Comparison of ENCODE assay signal across 8 cellular contexts in the genomic region with DNA sequence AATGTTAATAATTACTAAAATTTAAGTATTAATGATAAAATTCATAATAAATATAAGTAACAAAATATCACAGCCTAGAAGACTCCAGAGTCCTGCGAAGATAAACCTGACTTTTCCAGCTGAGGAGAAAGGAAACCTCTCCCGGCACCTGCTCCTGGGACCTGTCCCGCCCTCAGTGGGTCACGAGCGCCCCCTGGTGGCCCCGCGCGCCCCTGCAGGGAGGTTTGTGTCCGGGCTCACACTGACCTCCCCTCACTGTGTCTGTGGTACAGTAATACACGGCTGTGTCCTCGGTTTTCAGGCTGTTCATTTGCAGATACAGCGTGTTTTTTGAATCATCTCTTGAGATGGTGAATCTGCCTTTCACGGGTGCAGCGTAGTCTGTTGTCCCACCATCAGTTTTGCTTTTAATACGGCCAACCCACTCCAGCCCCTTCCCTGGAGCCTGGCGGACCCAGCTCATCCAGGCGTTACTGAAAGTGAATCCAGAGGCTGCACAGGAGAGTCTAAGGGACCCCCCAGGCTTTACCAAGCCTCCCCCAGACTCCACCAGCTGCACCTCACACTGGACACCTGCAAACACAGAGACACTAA.
DNase-seq lines count a peak whose midpoint lies in the region; ATAC-seq and TF ChIP-seq lines count a peak whose summit lies in the region.
"Not testable (repeated sequence)": the region's sequence is repeated elsewhere in the genome, so short reads cannot be mapped to it uniquely, and the experiment has no call there.

No MANE protein-coding gene starts in this region.

- dilution Hi-C loops in mammary epithelial cell (cut with HindIII; ENCODE audit: low sequenced_read_pairs): not testable (repeated sequence)

- TF ChIP-seq CTCF in Calu3 (IDR thresholded peaks at IDR 0.05; ENCODE audit: unreplicated experiment) (peak; percentile 92), Peyer's patch (IDR thresholded peaks at IDR 0.05) (peak; percentile 55 to 94 (median 70)), mammary epithelial cell (conservative IDR thresholded peaks at IDR 0.05 in 1 of 2, IDR thresholded peaks at IDR 0.05 in 1 of 2; ENCODE audit: extremely low read depth in 1 of 2, insufficient read depth in 1 of 2, low read depth in 1 of 2, low read length in 2 of 2) (peak; percentile 28 to 72), retinal pigment epithelial cell (conservative IDR thresholded peaks at IDR 0.05; ENCODE audit: low read depth, low read length) (peak; percentile 38)

- H3K9me3 ChIP-seq in Peyer's patch; mammary epithelial cell (replicated peaks; ENCODE audit: insufficient read depth, low read length): not testable (repeated sequence)

- not testable (repeated sequence) for H2AFZ ChIP-seq in mammary epithelial cell (ENCODE audit: low read depth, low read length)

- H3K4me1 ChIP-seq in Peyer's patch; mammary epithelial cell (ENCODE audit: insufficient read depth, low read length): not testable (repeated sequence)

- H4K20me1 ChIP-seq in mammary epithelial cell (ENCODE audit: insufficient read depth, low read length): not testable (repeated sequence)

- 43% methylated on average over 6 of the region's 17 CpGs for WGBS in mammary epithelial cell (ENCODE audit: low coverage, missing lambda C conversion rate)

- in situ Hi-C loops in mammary epithelial cell (cut with MboI; ENCODE audit: low sequenced_read_pairs in 2 of 2): not testable (repeated sequence)

- POLR2A ChIA-PET in activated CD8-positive, alpha-beta T cell treated with anti-CD3 and anti-CD28 coated beads, Interleukin-2, amount 10 ng/mL, durations not matched to agents 7 days and 5 days (lab: Charles Lee): not testable (repeated sequence)

- H3K4me3 ChIP-seq in Peyer's patch; mammary epithelial cell (replicated peaks in 1 of 3; ENCODE audit: insufficient read depth in 1 of 3, low read depth in 2 of 3, low read length in 3 of 3); retinal pigment epithelial cell (ENCODE audit: low read length): not testable (repeated sequence)

- not testable (repeated sequence) for H3K27me3 ChIP-seq in Peyer's patch; mammary epithelial cell (ENCODE audit: insufficient read depth, low read length)

- DNase-seq in Calu3: peak; percentile 93
- peak; percentile 54 for DNase-seq in LoVo (ENCODE audit: low spot score)
- peak; percentile 73 to 88 (median 83) for DNase-seq in Peyer's patch
- peak; percentile 75 for DNase-seq in activated CD8-positive, alpha-beta T cell treated with anti-CD3 and anti-CD28 coated beads, Interleukin-2, amount 10 ng/mL, durations not matched to agents 7 days and 5 days
- DNase-seq in mammary epithelial cell: peak; percentile 21
- peak in 44 of 51 donors; percentile 1 to 79 (median 22) for DNase-seq in hypothalamus (lab: John Stamatoyannopoulos, UW)
- DNase-seq in retinal pigment epithelial cell (ENCODE audit: low read depth): not testable (repeated sequence)
- DNase-seq in stromal cell of bone marrow (ENCODE audit: low read depth): peak; percentile 4

- not testable (repeated sequence) for H3K4me3 Mint-ChIP-seq in Calu3 (ENCODE audit: low read depth, unreplicated experiment); activated CD8-positive, alpha-beta T cell treated with anti-CD3 and anti-CD28 coated beads, Interleukin-2, amount 10 ng/mL, durations not matched to agents 7 days and 5 days

- peaks cover 42% of the 10 kb centered on the region for H3K27me3 Mint-ChIP-seq in Calu3 (ENCODE audit: unreplicated experiment)
- H3K27me3 Mint-ChIP-seq in activated CD8-positive, alpha-beta T cell treated with anti-CD3 and anti-CD28 coated beads, Interleukin-2, amount 10 ng/mL, durations not matched to agents 7 days and 5 days (ENCODE audit: low read depth): not testable (repeated sequence)

- not testable (repeated sequence) for H3K79me2 ChIP-seq in mammary epithelial cell (ENCODE audit: insufficient read depth, low read length)

- H3K9ac ChIP-seq in mammary epithelial cell (ENCODE audit: insufficient read depth, low read length): not testable (repeated sequence)

- not testable (repeated sequence) for H3K4me1 Mint-ChIP-seq in Calu3 (ENCODE audit: low read depth, unreplicated experiment); activated CD8-positive, alpha-beta T cell treated with anti-CD3 and anti-CD28 coated beads, Interleukin-2, amount 10 ng/mL, durations not matched to agents 7 days and 5 days (ENCODE audit: low read depth)

- H3K36me3 Mint-ChIP-seq in Calu3 (ENCODE audit: insufficient read depth, unreplicated experiment); activated CD8-positive, alpha-beta T cell treated with anti-CD3 and anti-CD28 coated beads, Interleukin-2, amount 10 ng/mL, durations not matched to agents 7 days and 5 days (ENCODE audit: low read depth): not testable (repeated sequence)

- H3K9me3 Mint-ChIP-seq in Calu3 (ENCODE audit: low read depth, unreplicated experiment); activated CD8-positive, alpha-beta T cell treated with anti-CD3 and anti-CD28 coated beads, Interleukin-2, amount 10 ng/mL, durations not matched to agents 7 days and 5 days (ENCODE audit: insufficient read depth): not testable (repeated sequence)

- TF ChIP-seq POLR2A in Peyer's patch (IDR thresholded peaks at IDR 0.05): not testable (repeated sequence)

- H3K27ac Mint-ChIP-seq in Calu3 (ENCODE audit: unreplicated experiment); activated CD8-positive, alpha-beta T cell treated with anti-CD3 and anti-CD28 coated beads, Interleukin-2, amount 10 ng/mL, durations not matched to agents 7 days and 5 days: not testable (repeated sequence)

- CTCF ChIA-PET in Calu3 (lab: Charles Lee); mammary epithelial cell (lab: Charles Lee; ENCODE audit: low non-redundant PET): not testable (repeated sequence)
- CTCF ChIA-PET in activated CD8-positive, alpha-beta T cell treated with anti-CD3 and anti-CD28 coated beads, Interleukin-2, amount 10 ng/mL, durations not matched to agents 7 days and 5 days (lab: Charles Lee): interaction anchor here (0.7 to 1.9 kb wide), 4 partner anchors 12 to 315 kb away, joined by 3 to 5 read pairs (median 4); no protein-coding TSS in a partner anchor

- ATAC-seq in activated CD8-positive, alpha-beta T cell treated with anti-CD3 and anti-CD28 coated beads, Interleukin-2, amount 10 ng/mL, durations not matched to agents 7 days and 5 days: not testable (repeated sequence)

- not testable (repeated sequence) for H3K4me2 ChIP-seq in mammary epithelial cell (ENCODE audit: insufficient read depth, low read depth, low read length)

- H3K36me3 ChIP-seq in Peyer's patch; mammary epithelial cell (ENCODE audit: insufficient read depth, low read length): not testable (repeated sequence)

- intact Hi-C loops in Calu3 (cut with micrococcal nuclease; ENCODE audit: unreplicated experiment): not testable (repeated sequence)
- intact Hi-C loops in mammary epithelial cell (cut with micrococcal nuclease): loop anchor here (5.0 to 10.0 kb wide), 2 partner anchors 479 to 601 kb away; no protein-coding TSS in a partner anchor

- H3K27ac ChIP-seq in Peyer's patch; mammary epithelial cell (ENCODE audit: insufficient read depth, low read depth, low read length): not testable (repeated sequence)

- BruUV-seq in Calu3 (replicated peaks; lab: Mats Ljungman, UMichigan); mammary epithelial cell (replicated peaks; lab: Mats Ljungman, UMichigan): not testable (repeated sequence)

Comparison
In these comparisons a context has a peak if more than half of its experiments do, and no peak if none do; other contexts are left out.
1. CTCF ChIP-seq: peak in every context shown above with its lines; median percentile 92 in Calu3; 70 in Peyer's patch; 50 in mammary epithelial cell; 38 in retinal pigment epithelial cell.